Comparison of ENCODE assay signal across 1 cellular context in the genomic region with DNA sequence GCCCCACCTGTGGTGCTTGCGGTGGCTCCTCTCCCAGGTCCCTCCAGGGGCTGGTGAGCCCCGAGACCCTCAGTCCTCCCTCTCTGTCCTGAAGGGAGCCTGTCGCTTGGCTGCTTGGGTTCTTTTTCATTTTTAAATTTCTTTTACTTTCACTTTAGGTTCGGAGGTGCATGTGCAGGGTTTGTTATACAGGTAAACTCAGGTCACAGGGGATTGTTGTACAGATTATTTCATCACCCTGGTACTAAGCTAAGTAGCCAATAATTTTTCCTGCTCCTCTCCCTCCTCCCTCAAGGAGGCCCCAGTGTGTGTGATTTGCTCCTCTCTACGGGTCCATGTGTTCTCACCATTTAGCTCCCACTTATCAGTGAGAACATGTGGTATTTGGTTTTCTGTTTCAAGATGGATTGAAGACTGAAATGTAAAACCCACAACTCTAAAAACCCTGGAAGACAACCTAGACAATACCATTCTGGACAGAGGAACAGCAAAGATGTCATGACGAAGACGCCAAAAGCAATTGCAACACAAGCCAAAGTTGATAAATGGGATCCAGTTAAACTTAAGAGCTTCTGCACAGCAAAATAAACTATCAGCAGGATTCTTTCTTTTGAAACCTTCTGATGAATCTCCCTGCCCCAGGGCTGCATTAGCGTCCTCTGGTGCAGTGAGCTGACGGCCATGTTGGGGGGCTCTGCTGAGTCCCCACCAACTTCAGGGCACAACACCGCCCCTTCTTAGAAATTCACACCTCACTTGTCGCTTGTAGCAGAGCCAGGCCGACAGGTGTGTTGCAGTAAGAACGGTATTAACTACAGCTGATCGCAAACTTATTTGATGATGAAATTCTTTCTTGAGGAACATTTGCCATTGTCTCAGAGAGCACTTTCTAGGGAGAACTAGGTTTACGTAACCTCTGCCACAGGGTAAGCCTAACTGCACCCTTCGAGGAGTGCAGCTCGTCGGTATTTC.
TF ChIP-seq lines count a peak whose summit lies in the region.

No MANE protein-coding gene starts in this region.

TF ChIP-seq in SK-N-SH treated with all-trans-retinoic acid at 6 μM for 48 hours, 23 proteins besides CTCF, POLR2A, EP300 and RAD21 (continued from another document):
- TF ChIP-seq, protein P1, sequence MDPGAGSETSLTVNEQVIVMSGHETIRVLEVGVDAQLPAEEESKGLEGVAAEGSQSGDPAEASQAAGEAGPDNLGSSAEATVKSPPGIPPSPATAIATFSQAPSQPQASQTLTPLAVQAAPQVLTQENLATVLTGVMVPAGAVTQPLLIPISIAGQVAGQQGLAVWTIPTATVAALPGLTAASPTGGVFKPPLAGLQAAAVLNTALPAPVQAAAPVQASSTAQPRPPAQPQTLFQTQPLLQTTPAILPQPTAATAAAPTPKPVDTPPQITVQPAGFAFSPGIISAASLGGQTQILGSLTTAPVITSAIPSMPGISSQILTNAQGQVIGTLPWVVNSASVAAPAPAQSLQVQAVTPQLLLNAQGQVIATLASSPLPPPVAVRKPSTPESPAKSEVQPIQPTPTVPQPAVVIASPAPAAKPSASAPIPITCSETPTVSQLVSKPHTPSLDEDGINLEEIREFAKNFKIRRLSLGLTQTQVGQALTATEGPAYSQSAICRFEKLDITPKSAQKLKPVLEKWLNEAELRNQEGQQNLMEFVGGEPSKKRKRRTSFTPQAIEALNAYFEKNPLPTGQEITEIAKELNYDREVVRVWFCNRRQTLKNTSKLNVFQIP (CRISPR knock-in tag; IDR thresholded peaks at IDR 0.05; ENCODE audit: borderline replicate concordance, low read depth): no peak
